1 cellular context compared by ENCODE assay signal in genomic region chrX:109740076-109740809, GRCh38.
TF ChIP-seq lines count a peak whose summit lies in the region.

No MANE protein-coding gene starts in this region.

TF ChIP-seq in HepG2, 621 proteins besides CTCF, POLR2A, EP300 and RAD21 (continued from another document and continues in another):
- TF ChIP-seq ZBTB40 (IDR thresholded peaks at IDR 0.05) = no peak
- TF ChIP-seq ZBTB40 (CRISPR knock-in tag; IDR thresholded peaks at IDR 0.05) = peak; percentile 38; the same call in 1 of the 2 replicates
- TF ChIP-seq ZNF451 (CRISPR knock-in tag; IDR thresholded peaks at IDR 0.05) = no peak
- TF ChIP-seq BRD4 (CRISPR knock-in tag; IDR thresholded peaks at IDR 0.05) = peak; percentile 87
- TF ChIP-seq NR2F6 (IDR thresholded peaks at IDR 0.05) = peak; percentile 99
- TF ChIP-seq NR2F6 (CRISPR knock-in tag; IDR thresholded peaks at IDR 0.05) = peak; percentile 97
- TF ChIP-seq RFXAP (CRISPR knock-in tag; IDR thresholded peaks at IDR 0.05; ENCODE audit: borderline replicate concordance) = peak; percentile 70; the same call in 1 of the 2 replicates
- no peak for TF ChIP-seq CSRNP2 (CRISPR knock-in tag; conservative IDR thresholded peaks at IDR 0.05; ENCODE audit: low read depth)
- no peak for TF ChIP-seq HNRNPUL1 (IDR thresholded peaks at IDR 0.05; ENCODE audit: low read depth, low read length)
- no peak for TF ChIP-seq NFE2L1 (CRISPR knock-in tag; IDR thresholded peaks at IDR 0.05; ENCODE audit: borderline replicate concordance)
- TF ChIP-seq ZNF17 (CRISPR knock-in tag; IDR thresholded peaks at IDR 0.05) = no peak
- peak; percentile 75 for TF ChIP-seq ZMYM4 (CRISPR knock-in tag; IDR thresholded peaks at IDR 0.05)
- TF ChIP-seq ZBTB49 (CRISPR knock-in tag; IDR thresholded peaks at IDR 0.05; ENCODE audit: borderline replicate concordance) = no peak
- TF ChIP-seq ZNF766 (CRISPR knock-in tag; IDR thresholded peaks at IDR 0.05; ENCODE audit: borderline replicate concordance) = peak; percentile 81; the same call in 1 of the 2 replicates
- TF ChIP-seq ZNF138 (CRISPR knock-in tag; IDR thresholded peaks at IDR 0.05; ENCODE audit: low read depth) = no peak
- TF ChIP-seq SP140L (CRISPR knock-in tag; IDR thresholded peaks at IDR 0.05; ENCODE audit: borderline replicate concordance) = no peak
- no peak for TF ChIP-seq NPAS2 (CRISPR knock-in tag; IDR thresholded peaks at IDR 0.05; ENCODE audit: borderline replicate concordance)
- TF ChIP-seq MIER3 (CRISPR knock-in tag; IDR thresholded peaks at IDR 0.05; ENCODE audit: borderline replicate concordance) = peak; percentile 62; the same call in 1 of the 2 replicates
- TF ChIP-seq JUNB (CRISPR knock-in tag; IDR thresholded peaks at IDR 0.05; ENCODE audit: borderline replicate concordance) = peak; percentile 68; the same call in 1 of the 2 replicates
- no peak; the same call in 1 of the 2 replicates for TF ChIP-seq MTA1 (CRISPR knock-in tag; IDR thresholded peaks at IDR 0.05; ENCODE audit: borderline replicate concordance)
- no peak for TF ChIP-seq ZBTB10 (CRISPR knock-in tag; IDR thresholded peaks at IDR 0.05; ENCODE audit: borderline replicate concordance)
- 0 out of 2 replicates have a peak, but pooled peaks have one; percentile 46 for TF ChIP-seq BORCS8-MEF2B (CRISPR knock-in tag; IDR thresholded peaks at IDR 0.05)
- no peak for TF ChIP-seq HES4 (CRISPR knock-in tag; IDR thresholded peaks at IDR 0.05; ENCODE audit: borderline replicate concordance)
- TF ChIP-seq ELF1 (CRISPR knock-in tag; IDR thresholded peaks at IDR 0.05) = no peak
- TF ChIP-seq ZNF207 (IDR thresholded peaks at IDR 0.05; ENCODE audit: borderline replicate concordance) = no peak
- TF ChIP-seq GPBP1L1 (CRISPR knock-in tag; IDR thresholded peaks at IDR 0.05) = no peak
- TF ChIP-seq AGO1 (IDR thresholded peaks at IDR 0.05; ENCODE audit: low read depth, low read length, poor library complexity, severe bottlenecking) = no peak
- peak; percentile 76; the same call in 1 of the 2 replicates for TF ChIP-seq ZNF331 (CRISPR knock-in tag; IDR thresholded peaks at IDR 0.05)
- peak; percentile 86 for TF ChIP-seq HMG20B (CRISPR knock-in tag; conservative IDR thresholded peaks at IDR 0.05)
- TF ChIP-seq SOX5 (CRISPR knock-in tag; IDR thresholded peaks at IDR 0.05; ENCODE audit: borderline replicate concordance) = peak; percentile 90
- no peak for TF ChIP-seq ZBTB39 (CRISPR knock-in tag; IDR thresholded peaks at IDR 0.05)
- TF ChIP-seq ZNF335 (CRISPR knock-in tag; IDR thresholded peaks at IDR 0.05) = no peak
- no peak for TF ChIP-seq RNF2 (conservative IDR thresholded peaks at IDR 0.05; ENCODE audit: low read depth)
- no peak for TF ChIP-seq SNAI1 (CRISPR knock-in tag; IDR thresholded peaks at IDR 0.05; ENCODE audit: borderline replicate concordance)
- no peak for TF ChIP-seq MXD3 (CRISPR knock-in tag; IDR thresholded peaks at IDR 0.05)
- TF ChIP-seq ZMAT3 (CRISPR knock-in tag; conservative IDR thresholded peaks at IDR 0.05) = no peak
- no peak for TF ChIP-seq ZNF564 (CRISPR knock-in tag; IDR thresholded peaks at IDR 0.05)
- TF ChIP-seq IKZF1 (IDR thresholded peaks at IDR 0.05) = no peak
- TF ChIP-seq ZNF3 (CRISPR knock-in tag; IDR thresholded peaks at IDR 0.05) = 0 out of 2 replicates have a peak, but pooled peaks have one; percentile 56
- no peak for TF ChIP-seq U2AF2 (IDR thresholded peaks at IDR 0.05; ENCODE audit: low read depth, low read length)
- peak; percentile 78 for TF ChIP-seq KDM6A (CRISPR knock-in tag; IDR thresholded peaks at IDR 0.05; ENCODE audit: low read depth)
- TF ChIP-seq ZNF629 (CRISPR knock-in tag; conservative IDR thresholded peaks at IDR 0.05) = no peak
- TF ChIP-seq SOX13 (IDR thresholded peaks at IDR 0.05) = peak; percentile 92
- TF ChIP-seq SOX13 (CRISPR knock-in tag; conservative IDR thresholded peaks at IDR 0.05 in 1 of 2, IDR thresholded peaks at IDR 0.05 in 1 of 2) = peak in 1 of 2 experiments; percentile 94; a peak in 2 of 4 replicates
- TF ChIP-seq RBAK (CRISPR knock-in tag; IDR thresholded peaks at IDR 0.05) = no peak
- peak in 1 of 2 experiments; percentile 89; a peak in 2 of 4 replicates for TF ChIP-seq ATF4 (CRISPR knock-in tag; IDR thresholded peaks at IDR 0.05)
